Comparison of ENCODE assay signal across 1 cellular context in genomic region chr2:128395196-128395595, GRCh38.
TF ChIP-seq lines count a peak whose summit lies in the region.

No MANE protein-coding gene starts in this region.

TF ChIP-seq in K562, 482 proteins besides CTCF, POLR2A, EP300 and RAD21 (continued from another document):
- TF ChIP-seq, protein P1, sequence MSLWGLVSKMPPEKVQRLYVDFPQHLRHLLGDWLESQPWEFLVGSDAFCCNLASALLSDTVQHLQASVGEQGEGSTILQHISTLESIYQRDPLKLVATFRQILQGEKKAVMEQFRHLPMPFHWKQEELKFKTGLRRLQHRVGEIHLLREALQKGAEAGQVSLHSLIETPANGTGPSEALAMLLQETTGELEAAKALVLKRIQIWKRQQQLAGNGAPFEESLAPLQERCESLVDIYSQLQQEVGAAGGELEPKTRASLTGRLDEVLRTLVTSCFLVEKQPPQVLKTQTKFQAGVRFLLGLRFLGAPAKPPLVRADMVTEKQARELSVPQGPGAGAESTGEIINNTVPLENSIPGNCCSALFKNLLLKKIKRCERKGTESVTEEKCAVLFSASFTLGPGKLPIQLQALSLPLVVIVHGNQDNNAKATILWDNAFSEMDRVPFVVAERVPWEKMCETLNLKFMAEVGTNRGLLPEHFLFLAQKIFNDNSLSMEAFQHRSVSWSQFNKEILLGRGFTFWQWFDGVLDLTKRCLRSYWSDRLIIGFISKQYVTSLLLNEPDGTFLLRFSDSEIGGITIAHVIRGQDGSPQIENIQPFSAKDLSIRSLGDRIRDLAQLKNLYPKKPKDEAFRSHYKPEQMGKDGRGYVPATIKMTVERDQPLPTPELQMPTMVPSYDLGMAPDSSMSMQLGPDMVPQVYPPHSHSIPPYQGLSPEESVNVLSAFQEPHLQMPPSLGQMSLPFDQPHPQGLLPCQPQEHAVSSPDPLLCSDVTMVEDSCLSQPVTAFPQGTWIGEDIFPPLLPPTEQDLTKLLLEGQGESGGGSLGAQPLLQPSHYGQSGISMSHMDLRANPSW (CRISPR knock-in tag; IDR thresholded peaks at IDR 0.05) = no peak
- TF ChIP-seq, protein P2, sequence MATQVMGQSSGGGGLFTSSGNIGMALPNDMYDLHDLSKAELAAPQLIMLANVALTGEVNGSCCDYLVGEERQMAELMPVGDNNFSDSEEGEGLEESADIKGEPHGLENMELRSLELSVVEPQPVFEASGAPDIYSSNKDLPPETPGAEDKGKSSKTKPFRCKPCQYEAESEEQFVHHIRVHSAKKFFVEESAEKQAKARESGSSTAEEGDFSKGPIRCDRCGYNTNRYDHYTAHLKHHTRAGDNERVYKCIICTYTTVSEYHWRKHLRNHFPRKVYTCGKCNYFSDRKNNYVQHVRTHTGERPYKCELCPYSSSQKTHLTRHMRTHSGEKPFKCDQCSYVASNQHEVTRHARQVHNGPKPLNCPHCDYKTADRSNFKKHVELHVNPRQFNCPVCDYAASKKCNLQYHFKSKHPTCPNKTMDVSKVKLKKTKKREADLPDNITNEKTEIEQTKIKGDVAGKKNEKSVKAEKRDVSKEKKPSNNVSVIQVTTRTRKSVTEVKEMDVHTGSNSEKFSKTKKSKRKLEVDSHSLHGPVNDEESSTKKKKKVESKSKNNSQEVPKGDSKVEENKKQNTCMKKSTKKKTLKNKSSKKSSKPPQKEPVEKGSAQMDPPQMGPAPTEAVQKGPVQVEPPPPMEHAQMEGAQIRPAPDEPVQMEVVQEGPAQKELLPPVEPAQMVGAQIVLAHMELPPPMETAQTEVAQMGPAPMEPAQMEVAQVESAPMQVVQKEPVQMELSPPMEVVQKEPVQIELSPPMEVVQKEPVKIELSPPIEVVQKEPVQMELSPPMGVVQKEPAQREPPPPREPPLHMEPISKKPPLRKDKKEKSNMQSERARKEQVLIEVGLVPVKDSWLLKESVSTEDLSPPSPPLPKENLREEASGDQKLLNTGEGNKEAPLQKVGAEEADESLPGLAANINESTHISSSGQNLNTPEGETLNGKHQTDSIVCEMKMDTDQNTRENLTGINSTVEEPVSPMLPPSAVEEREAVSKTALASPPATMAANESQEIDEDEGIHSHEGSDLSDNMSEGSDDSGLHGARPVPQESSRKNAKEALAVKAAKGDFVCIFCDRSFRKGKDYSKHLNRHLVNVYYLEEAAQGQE (CRISPR knock-in tag; IDR thresholded peaks at IDR 0.05; ENCODE audit: low read depth) = no peak
- TF ChIP-seq CHCHD3 (CRISPR knock-in tag; IDR thresholded peaks at IDR 0.05) = no peak
- no peak for TF ChIP-seq TBP (optimal IDR thresholded peaks at IDR 0.05; ENCODE audit: low read depth, low read length)
- no peak for TF ChIP-seq ZNF23 (CRISPR knock-in tag; IDR thresholded peaks at IDR 0.05)
